ENCODE assay signal across 8 cellular contexts in the genomic region with DNA sequence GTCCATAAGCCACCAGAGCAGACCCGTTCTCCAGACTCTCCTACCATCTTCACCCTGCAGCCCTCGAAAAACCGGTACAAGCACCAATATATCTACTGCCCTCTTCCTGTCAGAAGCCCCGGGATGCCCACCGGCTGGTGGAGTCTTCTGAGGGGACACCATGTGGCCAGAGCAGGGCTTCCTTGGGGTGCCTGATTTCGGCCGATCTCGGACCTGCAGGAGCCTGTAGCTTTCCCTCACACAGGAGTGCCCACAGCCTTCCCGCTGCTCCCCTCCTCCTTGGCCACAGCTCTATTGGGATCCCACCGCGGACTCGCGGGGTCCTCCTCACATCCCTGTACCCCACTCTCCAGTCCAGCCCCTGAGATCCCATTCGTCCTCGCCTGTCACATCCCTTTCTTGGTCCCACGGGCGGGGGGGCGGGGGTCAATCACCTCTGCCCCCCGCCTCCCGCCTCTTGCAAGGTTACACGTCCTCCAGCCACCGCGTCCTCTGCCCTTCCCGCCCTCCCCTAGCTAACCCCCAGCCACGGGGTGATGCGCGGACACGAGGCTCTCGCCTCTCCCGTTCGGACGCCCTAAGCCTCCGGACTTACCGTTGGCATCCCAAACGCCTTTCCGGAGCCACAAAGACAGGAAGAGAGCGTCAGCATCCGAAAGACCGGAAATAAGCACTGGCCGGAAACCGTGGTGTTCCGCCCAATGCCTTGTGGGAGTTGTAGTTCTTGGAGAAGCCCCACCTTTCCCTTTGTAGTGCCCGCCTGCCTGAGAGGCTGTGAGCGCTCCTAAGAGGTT. TPM values are rescaled to one million over a fixed set of nuclear protein-coding genes. Genes with fewer than 3 reads are reported as not detected.
DNase-seq lines count a peak whose midpoint lies in the region; ATAC-seq, FAIRE-seq and TF ChIP-seq lines count a peak whose summit lies in the region.

A gene (minus strand): TSS at position 659 of the 794 bp plus-strand sequence. CDS start 784 bp downstream, outside the sequence.

- H3K27me3 ChIP-seq in right cardiac atrium (ENCODE audit: control insufficient read depth, insufficient read depth) (no peaks in the 10 kb centered on the region), vagina (no peaks in the 10 kb centered on the region)

- peak within 1 kb of the TSS; percentile 94 for H3K27ac Mint-ChIP-seq in T-helper 1 cell treated with Interleukin-12 subunit alpha and Interleukin-12 subunit beta and Interleukin-4 antibody, amounts not matched to agents 30 μg/mL and 1 μg/mL, for 36 hours

- peaks cover 9% of the 10 kb centered on the region for H3K27me3 Mint-ChIP-seq in T-helper 1 cell treated with Interleukin-12 subunit alpha and Interleukin-12 subunit beta and Interleukin-4 antibody, amounts not matched to agents 30 μg/mL and 1 μg/mL, for 36 hours (ENCODE audit: low read depth)

- TF ChIP-seq POLR2A in GM12891 (IDR thresholded peaks at IDR 0.05; ENCODE audit: low read depth, low read length), result peak; percentile 89
- no peak for TF ChIP-seq POLR2A in vagina (IDR thresholded peaks at IDR 0.05)

- intact Hi-C loops in right cardiac atrium (cut with DNase I) (no loop called here), vagina (cut with DNase I) (no loop called here)

- peak; percentile 99 for ATAC-seq in HG02798 (IDR thresholded peaks at IDR 0.05; ENCODE audit: poor library complexity, unreplicated experiment)
- ATAC-seq in right cardiac atrium, result peak; percentile 97 to 98

- H3K27ac ChIP-seq in angular gyrus (ENCODE audit: low read depth, low read length) (peak within 1 kb of the TSS; percentile 83), right cardiac atrium (ENCODE audit: low read length) (peak within 1 kb of the TSS; percentile 88), vagina (peak within 1 kb of the TSS; percentile 87)

- H3K4me1 ChIP-seq in right cardiac atrium (ENCODE audit: control insufficient read depth, insufficient read depth, low read length) (no peaks in the 10 kb centered on the region), vagina (peaks cover 19% of the 10 kb centered on the region)

- DNase-seq in GM12891 (ENCODE audit: insufficient read length, low spot score) (peak; percentile 89), NCI-H146 (lab: John Stamatoyannopoulos, UW) (peak; percentile 93), right cardiac atrium (peak; percentile 87 to 92 (median 90)), putamen (ENCODE audit: low spot score) (peak; percentile 91), vagina (ENCODE audit: extremely low spot score in 2 of 2) (peak in 1 of 2 donors; percentile 91)

- H3K9me3 ChIP-seq in right cardiac atrium (ENCODE audit: control insufficient read depth, low read length) (no peaks in the 10 kb centered on the region), vagina (no peaks in the 10 kb centered on the region)

- H3K9me3 Mint-ChIP-seq in T-helper 1 cell treated with Interleukin-12 subunit alpha and Interleukin-12 subunit beta and Interleukin-4 antibody, amounts not matched to agents 30 μg/mL and 1 μg/mL, for 36 hours, result no peaks in the 10 kb centered on the region

- no peak for TF ChIP-seq CTCF in vagina (IDR thresholded peaks at IDR 0.05)

- H3K4me3 ChIP-seq in right cardiac atrium (ENCODE audit: low read length) (peak within 1 kb of the TSS; percentile 88), vagina (peak within 1 kb of the TSS; percentile 92 to 96)

- H3K4me3 Mint-ChIP-seq in T-helper 1 cell treated with Interleukin-12 subunit alpha and Interleukin-12 subunit beta and Interleukin-4 antibody, amounts not matched to agents 30 μg/mL and 1 μg/mL, for 36 hours, result peak within 1 kb of the TSS; percentile 91

- H3K36me3 ChIP-seq in vagina, result peaks cover 0 to 35% of the 10 kb centered on the region in 2 donors

- 0% methylated on average over 44 of the region's 44 CpGs for WGBS in right cardiac atrium

- H3K36me3 Mint-ChIP-seq in T-helper 1 cell treated with Interleukin-12 subunit alpha and Interleukin-12 subunit beta and Interleukin-4 antibody, amounts not matched to agents 30 μg/mL and 1 μg/mL, for 36 hours (ENCODE audit: low read depth), result peaks cover 24% of the 10 kb centered on the region

- peaks cover 22% of the 10 kb centered on the region for H3K4me1 Mint-ChIP-seq in T-helper 1 cell treated with Interleukin-12 subunit alpha and Interleukin-12 subunit beta and Interleukin-4 antibody, amounts not matched to agents 30 μg/mL and 1 μg/mL, for 36 hours (ENCODE audit: low read depth)

- FAIRE-seq in GM12891 (lab: Jason Lieb, UNC), result peak; percentile 90

TF ChIP-seq in GM12891, 5 proteins besides CTCF, POLR2A, EP300 and RAD21:
- peak; percentile 90 for TF ChIP-seq POLR2AphosphoS5 (IDR thresholded peaks at IDR 0.05; ENCODE audit: low read depth, low read length)
- TF ChIP-seq SPI1 (IDR thresholded peaks at IDR 0.05; ENCODE audit: low read depth, low read length), result peak; percentile 38
- TF ChIP-seq POU2F2 (IDR thresholded peaks at IDR 0.05; ENCODE audit: low read depth, low read length), result no peak
- TF ChIP-seq TAF1 (IDR thresholded peaks at IDR 0.05; ENCODE audit: low read depth, low read length), result 0 out of 2 replicates have a peak, but pooled peaks have one; percentile 44
- TF ChIP-seq PAX5 (IDR thresholded peaks at IDR 0.05; ENCODE audit: insufficient read depth, low read length, severe bottlenecking), result no peak

RNA-seq across cellular contexts. Expression of the gene that starts here (rescaled TPM):
- polyA plus RNA-seq in GM12891 (2012; ENCODE audit: low read depth, missing spikeins), result 186 TPM
- total RNA-seq in right cardiac atrium (100 to 1,000 TPM in 1 of 4 donors, 10 to 100 TPM in 3; 82.0 to 112 (median 93.1) TPM), vagina (187 TPM)
- polyA plus RNA-seq in right cardiac atrium, result 93.3 TPM
